ENCODE assay signal across 8 cellular contexts in the genomic region with DNA sequence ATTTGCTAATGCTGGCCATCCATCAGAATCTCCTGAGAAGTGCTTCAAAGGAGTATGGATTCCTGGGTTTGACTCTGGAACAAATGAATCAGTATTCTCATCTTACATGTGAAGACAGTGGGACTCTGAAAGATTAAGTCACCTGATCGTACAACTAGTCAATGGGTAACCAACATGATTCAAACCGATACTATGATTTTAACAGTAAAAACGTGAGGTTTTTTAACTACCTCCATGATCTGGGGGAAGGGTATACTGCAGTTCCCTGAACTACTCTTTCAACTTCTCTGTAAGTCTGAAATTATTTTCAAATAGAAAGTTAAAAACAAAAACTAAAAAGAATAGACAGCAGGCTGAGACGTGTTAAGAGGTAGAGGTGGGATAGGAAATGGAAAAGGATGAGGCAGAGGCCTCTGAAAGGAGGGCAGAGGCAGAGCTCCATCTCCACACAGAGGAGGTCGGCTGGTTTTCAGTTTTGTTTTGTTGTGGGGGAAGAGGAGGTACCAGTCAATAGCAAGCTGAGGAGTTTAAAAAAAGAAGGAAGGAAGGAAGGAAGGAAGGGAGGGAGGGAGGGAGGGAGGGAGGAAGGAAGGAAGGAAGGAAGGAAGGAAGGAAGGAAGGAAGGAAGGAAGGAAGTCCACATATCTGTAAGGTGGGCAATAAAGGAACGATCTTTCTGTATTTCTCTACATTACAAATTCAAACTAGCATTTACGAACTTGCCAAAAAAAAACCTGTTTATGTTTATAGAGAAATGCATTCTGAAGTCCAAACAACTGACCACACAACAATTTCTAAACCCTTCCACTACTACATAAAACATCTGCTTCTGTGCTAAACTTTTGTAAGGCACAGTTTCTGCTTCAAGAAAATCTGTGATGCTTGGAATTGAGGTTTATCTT.
DNase-seq lines count a peak whose midpoint lies in the region; ATAC-seq, FAIRE-seq and TF ChIP-seq lines count a peak whose summit lies in the region.

No MANE protein-coding gene starts in this region.

- peak overlapping the region; percentile 87 for H3K27ac Mint-ChIP-seq in CD8-positive, alpha-beta T cell
- H3K27ac Mint-ChIP-seq in endothelial cell (ENCODE audit: unreplicated experiment) (peak overlapping the region; percentile 42), Caco-2 (ENCODE audit: unreplicated experiment) (no peak overlapping the region)

- H3K4me3 ChIP-seq in CD8-positive, alpha-beta T cell (ENCODE audit: low read depth, low read length), result no peak overlapping the region
- H3K4me3 ChIP-seq in small intestine (ENCODE audit: low read depth in 1 of 2, low read length in 2 of 2) (no peak overlapping the region), transverse colon (no peak overlapping the region), Caco-2 (ENCODE audit: low read depth, low read length) (no peak overlapping the region)

- H3K36me3 Mint-ChIP-seq in CD8-positive, alpha-beta T cell, result no peaks in the 10 kb centered on the region
- peaks cover 11% of the 10 kb centered on the region for H3K36me3 Mint-ChIP-seq in endothelial cell (ENCODE audit: low read depth, unreplicated experiment)
- peaks cover 16% of the 10 kb centered on the region for H3K36me3 Mint-ChIP-seq in Caco-2 (ENCODE audit: insufficient read depth, unreplicated experiment)

- H3K27me3 ChIP-seq in CD8-positive, alpha-beta T cell (ENCODE audit: insufficient read depth, low read length), result no peaks in the 10 kb centered on the region
- H3K27me3 ChIP-seq in small intestine (ENCODE audit: control insufficient read depth in 2 of 2, insufficient read depth in 2 of 2, low read length in 2 of 2), result no peaks in the 10 kb centered on the region
- no peaks in the 10 kb centered on the region for H3K27me3 ChIP-seq in transverse colon
- no peaks in the 10 kb centered on the region for H3K27me3 ChIP-seq in Caco-2 (replicated peaks; ENCODE audit: control insufficient read depth, insufficient read depth, low read length)

- CTCF ChIA-PET in CD8-positive, alpha-beta T cell (lab: Charles Lee), result interaction anchor here (0.6 to 2.2 kb wide), 3 partner anchors 17 to 122 kb away, joined by 3 to 8 read pairs (median 3); no protein-coding TSS in a partner anchor
- CTCF ChIA-PET in Caco-2 (lab: Charles Lee), result no interaction called here

- POLR2A ChIA-PET in CD8-positive, alpha-beta T cell (lab: Charles Lee), result no interaction called here
- POLR2A ChIA-PET in Caco-2 (lab: Charles Lee), result interaction anchor here (0.5 kb wide), 1 partner anchor 116 kb away, joined by 8 read pairs; no protein-coding TSS in a partner anchor

- H3K36me3 ChIP-seq in CD8-positive, alpha-beta T cell (ENCODE audit: insufficient read depth, low read length), result no peaks in the 10 kb centered on the region
- no peaks in the 10 kb centered on the region for H3K36me3 ChIP-seq in small intestine (ENCODE audit: control insufficient read depth in 2 of 2, insufficient read depth in 2 of 2, low read length in 2 of 2)
- H3K36me3 ChIP-seq in transverse colon, result no peaks in the 10 kb centered on the region
- no peaks in the 10 kb centered on the region for H3K36me3 ChIP-seq in Caco-2 (ENCODE audit: control insufficient read depth, insufficient read depth, low read length)

- BruUV-seq in Caco-2 (replicated peaks; lab: Mats Ljungman, UMichigan), result no TSS peak

- H3K9me3 Mint-ChIP-seq in CD8-positive, alpha-beta T cell, result no peaks in the 10 kb centered on the region
- H3K9me3 Mint-ChIP-seq in endothelial cell (ENCODE audit: unreplicated experiment) (no peaks in the 10 kb centered on the region), Caco-2 (ENCODE audit: unreplicated experiment) (no peaks in the 10 kb centered on the region)

- peak; percentile 64 for ATAC-seq in CD8-positive, alpha-beta T cell
- ATAC-seq in GM19463 (IDR thresholded peaks at IDR 0.05; ENCODE audit: unreplicated experiment) (peak; percentile 86), HG03457 (IDR thresholded peaks at IDR 0.05; ENCODE audit: unreplicated experiment) (peak; percentile 76)

- H3K4me1 ChIP-seq in CD8-positive, alpha-beta T cell (ENCODE audit: insufficient read depth, low read length), result peaks cover 25% of the 10 kb centered on the region
- peaks cover 0 to 4% of the 10 kb centered on the region in 2 donors for H3K4me1 ChIP-seq in small intestine (ENCODE audit: control insufficient read depth in 2 of 2, insufficient read depth in 1 of 2, low read depth in 1 of 2, low read length in 1 of 2)
- peaks cover 0 to 5% (median 1%) of the 10 kb centered on the region in 4 donors for H3K4me1 ChIP-seq in transverse colon
- H3K4me1 ChIP-seq in Caco-2, result 0 out of 2 replicates have a peak, but pooled peaks cover under 1% of the 10 kb centered on the region

- DNase-seq in CD8-positive, alpha-beta T cell, result no peak
- DNase-seq in endothelial cell (ENCODE audit: low spot score), result no peak
- DNase-seq in small intestine, result no peak
- DNase-seq in transverse colon, result no peak
- no peak for DNase-seq in Caco-2
- DNase-seq in HUDEP-2 (lab: John Stamatoyannopoulos, UW; ENCODE audit: unreplicated experiment in 76 of 76), result no peak

- in situ Hi-C loops in transverse colon (cut with MboI; ENCODE audit: low pct_ligation_motif_present in 1 of 4, low pct_unique_long_range_greater_than_20kb in 1 of 4, low sequenced_read_pairs in 3 of 4), result no loop called here

- H3K4me1 Mint-ChIP-seq in CD8-positive, alpha-beta T cell (ENCODE audit: low read depth), result peaks cover 35% of the 10 kb centered on the region
- H3K4me1 Mint-ChIP-seq in endothelial cell (ENCODE audit: unreplicated experiment) (peaks cover 19% of the 10 kb centered on the region), Caco-2 (ENCODE audit: low read depth, unreplicated experiment) (peaks cover 17% of the 10 kb centered on the region)

- no peak for TF ChIP-seq CTCF in CD8-positive, alpha-beta T cell (IDR thresholded peaks at IDR 0.05)
- TF ChIP-seq CTCF in endothelial cell (IDR thresholded peaks at IDR 0.05; ENCODE audit: unreplicated experiment) (no peak), transverse colon (IDR thresholded peaks at IDR 0.05) (no peak), Caco-2 (IDR thresholded peaks at IDR 0.05; ENCODE audit: insufficient read depth in 1 of 2, low read depth in 1 of 2, low read length in 1 of 2, severe bottlenecking in 1 of 2, unreplicated experiment in 1 of 2) (no peak)

- no peaks in the 10 kb centered on the region for H3K27me3 Mint-ChIP-seq in CD8-positive, alpha-beta T cell (ENCODE audit: low read depth)
- H3K27me3 Mint-ChIP-seq in endothelial cell (ENCODE audit: unreplicated experiment), result peaks cover 5% of the 10 kb centered on the region
- H3K27me3 Mint-ChIP-seq in Caco-2 (ENCODE audit: insufficient read depth, unreplicated experiment), result no peaks in the 10 kb centered on the region

- H3K4me3 Mint-ChIP-seq in CD8-positive, alpha-beta T cell, result peak overlapping the region; percentile 63
- H3K4me3 Mint-ChIP-seq in endothelial cell (ENCODE audit: unreplicated experiment) (no peak overlapping the region), Caco-2 (ENCODE audit: unreplicated experiment) (no peak overlapping the region)

- FAIRE-seq in small intestine (lab: Jason Lieb, UNC), result no peak

- TF ChIP-seq EP300 in transverse colon (IDR thresholded peaks at IDR 0.05; ENCODE audit: low read depth), result no peak

- WGBS in small intestine, 3 donors, result 54 to 74% (median 55%) methylated on average over 7 of the region's 7 CpGs
- 56 to 64% methylated on average over 5 to 7 of the region's 7 CpGs for WGBS in transverse colon (ENCODE audit: low coverage in 1 of 2), 2 donors

- intact Hi-C loops in CD8-positive, alpha-beta T cell (cut with DNase I, micrococcal nuclease), result no loop called here
- intact Hi-C loops in transverse colon (cut with DNase I; ENCODE audit: low total_unique reads), result no loop called here
- intact Hi-C loops in Caco-2 (cut with micrococcal nuclease; ENCODE audit: unreplicated experiment), result no loop called here

- no peak overlapping the region for H3K27ac ChIP-seq in CD8-positive, alpha-beta T cell (ENCODE audit: low read depth, low read length)
- peak overlapping the region in 1 of 2 donors; percentile 8 for H3K27ac ChIP-seq in small intestine (ENCODE audit: low read depth in 1 of 2, low read length in 1 of 2)
- no peak overlapping the region for H3K27ac ChIP-seq in transverse colon

- no peaks in the 10 kb centered on the region for H3K9me3 ChIP-seq in CD8-positive, alpha-beta T cell (ENCODE audit: low read length)
- H3K9me3 ChIP-seq in small intestine (ENCODE audit: control insufficient read depth, low read depth), result no peaks in the 10 kb centered on the region
- H3K9me3 ChIP-seq in transverse colon, result no peaks in the 10 kb centered on the region
- no peaks in the 10 kb centered on the region for H3K9me3 ChIP-seq in Caco-2

- TF ChIP-seq POLR2A in transverse colon (IDR thresholded peaks at IDR 0.05), result no peak
